ENCODE assay signal across 8 cellular contexts in genomic region chr12:109995703-109996482, GRCh38. TPM values are rescaled to one million over a fixed set of nuclear protein-coding genes. Genes with fewer than 3 reads are reported as not detected.
A peak's percentile ranks its signal among the peaks of the same experiment; 100 is the strongest.
DNase-seq lines count a peak whose midpoint lies in the region; ATAC-seq and TF ChIP-seq lines count a peak whose summit lies in the region.

A gene with protein sequence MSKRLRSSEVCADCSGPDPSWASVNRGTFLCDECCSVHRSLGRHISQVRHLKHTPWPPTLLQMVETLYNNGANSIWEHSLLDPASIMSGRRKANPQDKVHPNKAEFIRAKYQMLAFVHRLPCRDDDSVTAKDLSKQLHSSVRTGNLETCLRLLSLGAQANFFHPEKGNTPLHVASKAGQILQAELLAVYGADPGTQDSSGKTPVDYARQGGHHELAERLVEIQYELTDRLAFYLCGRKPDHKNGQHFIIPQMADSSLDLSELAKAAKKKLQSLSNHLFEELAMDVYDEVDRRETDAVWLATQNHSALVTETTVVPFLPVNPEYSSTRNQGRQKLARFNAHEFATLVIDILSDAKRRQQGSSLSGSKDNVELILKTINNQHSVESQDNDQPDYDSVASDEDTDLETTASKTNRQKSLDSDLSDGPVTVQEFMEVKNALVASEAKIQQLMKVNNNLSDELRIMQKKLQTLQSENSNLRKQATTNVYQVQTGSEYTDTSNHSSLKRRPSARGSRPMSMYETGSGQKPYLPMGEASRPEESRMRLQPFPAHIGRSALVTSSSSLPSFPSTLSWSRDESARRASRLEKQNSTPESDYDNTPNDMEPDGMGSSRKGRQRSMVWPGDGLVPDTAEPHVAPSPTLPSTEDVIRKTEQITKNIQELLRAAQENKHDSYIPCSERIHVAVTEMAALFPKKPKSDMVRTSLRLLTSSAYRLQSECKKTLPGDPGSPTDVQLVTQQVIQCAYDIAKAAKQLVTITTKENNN (minus strand): TSS chr12:109996368. CDS start chr12:109996224, 144 bp downstream.

- no peaks in the 10 kb centered on the region for H3K27me3 ChIP-seq in OCI-LY3 (ENCODE audit: low read depth, low read length)

- peak; percentile 81 for DNase-seq in Caki2 (ENCODE audit: low read depth)
- peak; percentile 89 for DNase-seq in HuH-7.5 (ENCODE audit: low spot score)
- peak; percentile 96 for DNase-seq in activated CD8-positive, alpha-beta memory T cell treated with anti-CD3 and anti-CD28 coated beads, Interleukin-2, amount 50 U/mL, for 48 hours
- DNase-seq in endothelial cell (ENCODE audit: low spot score): peak; percentile 88
- peak; percentile 84 to 87 for DNase-seq in mesothelial cell of epicardium (ENCODE audit: low spot score in 2 of 2, unreplicated experiment in 2 of 2)
- DNase-seq in stimulated activated CD8-positive, alpha-beta memory T cell treated with anti-CD3 and anti-CD28 coated beads, Interleukin-15, amount 100 ng/mL, for 4 hours (ENCODE audit: low read depth in 2 of 2): peak; percentile 88 to 89

- H3K4me3 ChIP-seq in OCI-LY3 (ENCODE audit: low read length): peak within 1 kb of the TSS; percentile 99

- H3K4me3 Mint-ChIP-seq in endothelial cell (ENCODE audit: unreplicated experiment) (peak within 1 kb of the TSS; percentile 97), mesothelial cell of epicardium (peak within 1 kb of the TSS; percentile 95)

- H3K4me1 Mint-ChIP-seq in endothelial cell (ENCODE audit: unreplicated experiment) (peaks cover 47% of the 10 kb centered on the region), mesothelial cell of epicardium (peaks cover 34% of the 10 kb centered on the region)

- ATAC-seq in GM21526 (IDR thresholded peaks at IDR 0.05; ENCODE audit: low FRiP score, unreplicated experiment): peak; percentile 51

- peak within 1 kb of the TSS; percentile 97 for H3K4me2 ChIP-seq in OCI-LY3 (ENCODE audit: low read length)

- H3K9me3 Mint-ChIP-seq in endothelial cell (ENCODE audit: unreplicated experiment): no peaks in the 10 kb centered on the region
- no peaks in the 10 kb centered on the region for H3K9me3 Mint-ChIP-seq in mesothelial cell of epicardium

- H3K36me3 Mint-ChIP-seq in endothelial cell (ENCODE audit: low read depth, unreplicated experiment) (peaks cover 23% of the 10 kb centered on the region), mesothelial cell of epicardium (no peaks in the 10 kb centered on the region)

- H3K9me3 ChIP-seq in OCI-LY3 (ENCODE audit: insufficient read depth, low read length): no peaks in the 10 kb centered on the region

- peaks cover 14% of the 10 kb centered on the region for H3K27me3 Mint-ChIP-seq in endothelial cell (ENCODE audit: unreplicated experiment)
- no peaks in the 10 kb centered on the region for H3K27me3 Mint-ChIP-seq in mesothelial cell of epicardium (ENCODE audit: low read depth)

- peak within 1 kb of the TSS; percentile 97 for H3K9ac ChIP-seq in OCI-LY3 (ENCODE audit: low read length)

- H3K27ac Mint-ChIP-seq in endothelial cell (ENCODE audit: unreplicated experiment): peak within 1 kb of the TSS; percentile 93
- H3K27ac Mint-ChIP-seq in mesothelial cell of epicardium: peak within 1 kb of the TSS; percentile 88

- peak within 1 kb of the TSS; percentile 24; the same call in 1 of the 2 replicates for H2AFZ ChIP-seq in OCI-LY3 (ENCODE audit: low read depth, low read length)

- peaks cover 25% of the 10 kb centered on the region for H4K20me1 ChIP-seq in OCI-LY3 (ENCODE audit: insufficient read depth, low read length)

- H3K36me3 ChIP-seq in OCI-LY3 (replicated peaks; ENCODE audit: low read depth, low read length): peaks cover 27% of the 10 kb centered on the region

- in situ Hi-C loops in Caki2 (cut with HindIII; ENCODE audit: low pct_unique_long_range_greater_than_20kb, low sequenced_read_pairs): no loop called here

- TF ChIP-seq CTCF in OCI-LY3 (IDR thresholded peaks at IDR 0.05; ENCODE audit: low read depth, low read length) (no peak), endothelial cell (IDR thresholded peaks at IDR 0.05; ENCODE audit: unreplicated experiment) (no peak), mesothelial cell of epicardium (IDR thresholded peaks at IDR 0.05; ENCODE audit: unreplicated experiment) (no peak)

- H3K4me1 ChIP-seq in OCI-LY3 (ENCODE audit: low read length): peaks cover 34% of the 10 kb centered on the region

- peaks cover 86% of the 10 kb centered on the region for H3K79me2 ChIP-seq in OCI-LY3 (ENCODE audit: low read length)

- peak within 1 kb of the TSS; percentile 87 for H3K27ac ChIP-seq in OCI-LY3 (ENCODE audit: low read length)

RNA-seq across cellular contexts. Expression of the gene that starts here (rescaled TPM):
- total RNA-seq in Caki2 (2014; rRNA removed; shearing (Covaris generic); ENCODE audit: low replicate concordance): 4.5 and 8.0 TPM in 2 replicates
- total RNA-seq in endothelial cell (ENCODE audit: unreplicated experiment): 89.1 TPM
- 41.3 to 42.7 TPM (median 42.6 TPM) in 3 replicates for total RNA-seq in mesothelial cell of epicardium

Comparison
In these comparisons a context has a peak if more than half of its experiments do, and no peak if none do; other contexts are left out.
1. Peak in every context shown above with its lines: DNase-seq, ATAC-seq, H3K4me3 ChIP-seq and H3K27ac ChIP-seq.